ENCODE assay signal across 14 cellular contexts in the genomic region with DNA sequence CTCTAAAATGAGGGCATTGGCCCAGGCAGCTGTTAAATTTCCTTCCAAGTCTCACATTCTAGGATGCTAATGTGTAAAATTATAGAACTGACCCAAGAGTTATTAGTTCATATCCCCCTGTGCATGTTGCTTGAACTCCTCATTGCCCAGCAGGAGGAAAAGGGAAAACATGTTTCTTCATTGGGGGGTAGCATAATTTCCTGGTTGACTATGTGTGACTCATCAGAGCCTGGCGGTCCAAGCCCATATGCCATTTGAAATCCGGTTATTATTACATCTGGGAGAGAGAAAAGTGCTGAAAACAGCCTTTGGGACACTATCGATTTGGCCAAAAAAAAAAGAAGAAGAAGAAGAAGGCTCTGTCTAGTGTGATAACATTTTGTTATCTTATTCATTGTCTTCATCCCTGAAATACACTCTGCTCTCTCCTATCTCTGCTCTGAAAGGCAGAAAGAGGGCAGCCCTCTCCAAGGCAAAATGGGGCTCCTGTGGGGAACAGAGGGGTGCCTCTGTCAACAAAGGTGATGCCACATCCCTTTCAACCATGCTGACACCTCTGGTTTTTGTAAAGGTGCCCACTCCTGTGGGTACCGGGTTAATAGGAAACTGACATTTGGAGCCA.
DNase-seq lines count a peak whose midpoint lies in the region; ATAC-seq and TF ChIP-seq lines count a peak whose summit lies in the region.
"Had no signal": no experiment of that assay in that cellular context is flagged by ENCODE, and none has a peak within 500 bp of the region (broad histone marks: within the 10 kb centered on the region; RNA-seq: fewer than 3 reads in every experiment).

No MANE protein-coding gene starts in this region.

- ATAC-seq in left colon, result no peak
- ATAC-seq: WTC11 had no signal

- H3K36me3 ChIP-seq in testis (ENCODE audit: low read depth, missing control alignments), result no peaks in the 10 kb centered on the region
- H3K36me3 ChIP-seq: esophagus muscularis mucosa had no signal

- 0 out of 2 replicates have a peak, but pooled peaks have one; percentile 2 for TF ChIP-seq CTCF in AG10803 (conservative IDR thresholded peaks at IDR 0.05; ENCODE audit: low read length)
- no peak for TF ChIP-seq CTCF in foreskin fibroblast (IDR thresholded peaks at IDR 0.05; ENCODE audit: low read depth, low read length)
- no peak for TF ChIP-seq CTCF in testis (IDR thresholded peaks at IDR 0.05)

- intact Hi-C loops in testis (cut with DNase I; ENCODE audit: low total_unique reads), result loop anchor here (5.0 kb wide), 1 partner anchor 83 kb away; no protein-coding TSS in a partner anchor
- intact Hi-C loops in left colon (cut with DNase I, micrococcal nuclease), result loop anchor here in 1 of 2 donors (5.0 kb wide), 1 partner anchor 88 kb away; no protein-coding TSS in a partner anchor

- no peaks in the 10 kb centered on the region for H3K9me3 ChIP-seq in testis
- H3K9me3 ChIP-seq: esophagus muscularis mucosa had no signal

- H3K27ac ChIP-seq in testis, result no peak overlapping the region
- H3K27ac ChIP-seq: esophagus muscularis mucosa had no signal

- DNase-seq in AG10803 (ENCODE audit: low read depth) (peak; percentile 44), RKO (ENCODE audit: low spot score) (peak; percentile 1), foreskin fibroblast (peak; percentile 6 to 30), T-helper 9 cell (no peak), testis (no peak), iPS-NIHi7 (ENCODE audit: extremely low spot score) (no peak), left colon (no peak)
- DNase-seq: activated effector memory CD4-positive, alpha-beta T cell treated with anti-CD3 and anti-CD28 coated beads, Interleukin-2, amount 50 U/mL, for 16 hours; CD4-positive, alpha-beta T cell; cerebellar nuclear complex; NCI-H1417 had no signal

- 65 to 77% methylated on average over 4 of the region's 4 CpGs for WGBS in testis, 2 donors

- no peak overlapping the region for H3K4me3 ChIP-seq in AG10803 (ENCODE audit: low read length)
- peak overlapping the region; percentile 29; the same call in 1 of the 2 replicates for H3K4me3 ChIP-seq in GM08714 (ENCODE audit: low read length)
- no peak overlapping the region for H3K4me3 ChIP-seq in foreskin fibroblast (ENCODE audit: low read depth in 1 of 2, low read length in 2 of 2)
- no peak overlapping the region for H3K4me3 ChIP-seq in testis
- H3K4me3 ChIP-seq: esophagus muscularis mucosa had no signal

- H3K27me3 ChIP-seq in testis, result no peaks in the 10 kb centered on the region

- no peak for TF ChIP-seq POLR2A in testis (IDR thresholded peaks at IDR 0.05)

- H3K4me1 ChIP-seq in testis, result peaks cover 18% of the 10 kb centered on the region

Comparison
In these comparisons a context has a peak if more than half of its experiments do, and no peak if none do; other contexts are left out.
1. DNase-seq: peak in AG10803 (single experiment), RKO (single experiment) and foreskin fibroblast (2 of 2); none in T-helper 9 cell (single experiment), testis (single experiment), iPS-NIHi7 (single experiment) and left colon (0 of 2).